ENCODE assay signal across 8 cellular contexts in genomic region chr17:80720624-80721577, GRCh38.
A peak's percentile ranks its signal among the peaks of the same experiment; 100 is the strongest.
DNase-seq lines count a peak whose midpoint lies in the region; ATAC-seq lines count a peak whose summit lies in the region.

No MANE protein-coding gene starts in this region.

- intact Hi-C loops in left ventricle myocardium superior (cut with micrococcal nuclease) = no loop called here

- ATAC-seq in left ventricle myocardium superior (no peak), HG02981 (IDR thresholded peaks at IDR 0.05; ENCODE audit: unreplicated experiment) (no peak), GM18858 (IDR thresholded peaks at IDR 0.05; ENCODE audit: unreplicated experiment) (no peak)

- peak; percentile 76 for DNase-seq in NCI-H460 (ENCODE audit: extremely low read depth, low read depth)
- DNase-seq in activated CD8-positive, alpha-beta memory T cell treated with anti-CD3 and anti-CD28 coated beads, Interleukin-2, amount 50 U/mL, for 48 hours = peak; percentile 68
- peak; percentile 22 for DNase-seq in glomerular endothelial cell (ENCODE audit: extremely low read depth, low read depth, low spot score)
- peak; percentile 37 to 42 for DNase-seq in stimulated activated CD8-positive, alpha-beta memory T cell treated with anti-CD3 and anti-CD28 coated beads, Interleukin-2, amount 100 ng/mL, for 48 hours (ENCODE audit: low read depth in 2 of 2)
- no peak for DNase-seq in left ventricle myocardium superior
- no peak for DNase-seq in NCI-H187 (lab: John Stamatoyannopoulos, UW)

Comparison
In these comparisons a context has a peak if more than half of its experiments do, and no peak if none do; other contexts are left out.
1. DNase-seq: peak in NCI-H460 (single experiment), activated CD8-positive, alpha-beta memory T cell treated with anti-CD3 and anti-CD28 coated beads, Interleukin-2, amount 50 U/mL, for 48 hours (single experiment), glomerular endothelial cell (single experiment) and stimulated activated CD8-positive, alpha-beta memory T cell treated with anti-CD3 and anti-CD28 coated beads, Interleukin-2, amount 100 ng/mL, for 48 hours (2 of 2); none in left ventricle myocardium superior (single experiment) and NCI-H187 (0 of 2).